11 cellular contexts compared by ENCODE assay signal in the genomic region with DNA sequence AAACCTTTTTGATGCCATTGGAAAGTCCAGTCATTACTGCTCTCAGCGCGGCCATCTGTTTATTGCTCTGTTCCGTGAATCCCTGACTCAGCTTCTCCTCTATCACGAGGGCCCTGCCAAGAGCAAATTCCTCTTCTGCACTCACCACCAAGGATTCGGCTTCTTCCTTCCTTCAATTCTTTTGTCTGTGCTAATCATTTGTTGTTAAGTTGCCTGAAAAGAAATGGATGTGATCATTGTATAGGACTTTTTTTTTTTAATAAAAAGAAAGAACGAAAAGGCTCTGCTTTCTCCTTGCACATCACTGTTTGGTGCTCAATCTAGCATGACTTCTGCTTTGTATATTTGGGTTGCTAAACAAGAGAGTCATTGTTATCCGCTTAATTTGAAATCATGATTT.
DNase-seq lines count a peak whose midpoint lies in the region; ATAC-seq and TF ChIP-seq lines count a peak whose summit lies in the region.
"Had no signal": no experiment of that assay in that cellular context is flagged by ENCODE, and none has a peak within 500 bp of the region (broad histone marks: within the 10 kb centered on the region; RNA-seq: fewer than 3 reads in every experiment).

No MANE protein-coding gene starts in this region.

- H3K27ac ChIP-seq in fibroblast of lung (ENCODE audit: insufficient read depth, low read length) = no peak overlapping the region
- H3K27ac ChIP-seq in OCI-LY7 (ENCODE audit: low read depth, low read length, poor library complexity, severe bottlenecking) = no peak overlapping the region
- H3K27ac ChIP-seq: 22Rv1 had no signal

- no peak for ATAC-seq in HG03521 (IDR thresholded peaks at IDR 0.05; ENCODE audit: unreplicated experiment)

- POLR2A ChIA-PET in OCI-LY7 (lab: Charles Lee) = interaction anchor here (0.9 kb wide), 1 partner anchor 116 kb away, joined by 3 read pairs; no protein-coding TSS in a partner anchor

- H3K4me2 ChIP-seq in fibroblast of lung (ENCODE audit: extremely low read depth, insufficient read depth, low read length) (no peak overlapping the region), OCI-LY7 (ENCODE audit: low read length) (no peak overlapping the region)

- H3K4me1 ChIP-seq in fibroblast of lung (ENCODE audit: control insufficient read depth, extremely low read depth, insufficient read depth, low read length) = no peaks in the 10 kb centered on the region
- no peaks in the 10 kb centered on the region for H3K4me1 ChIP-seq in OCI-LY7 (ENCODE audit: insufficient read depth, low read length, poor library complexity, severe bottlenecking)

- H3K4me3 ChIP-seq in fibroblast of lung (replicated peaks in 1 of 4; ENCODE audit: control extremely low read depth in 1 of 4, insufficient read depth in 1 of 4, low read depth in 3 of 4, low read length in 4 of 4) (no peak overlapping the region), OCI-LY7 (ENCODE audit: low read depth, low read length, poor library complexity, severe bottlenecking) (no peak overlapping the region)

- H4K20me1 ChIP-seq in fibroblast of lung (ENCODE audit: control insufficient read depth, extremely low read depth, insufficient read depth, low read length) (no peaks in the 10 kb centered on the region), OCI-LY7 (ENCODE audit: insufficient read depth, low read length) (no peaks in the 10 kb centered on the region)

- H3K27me3 ChIP-seq in fibroblast of lung (ENCODE audit: control insufficient read depth, insufficient read depth, low read length) = no peaks in the 10 kb centered on the region

- H3K9me2 ChIP-seq in OCI-LY7 (ENCODE audit: insufficient read depth, low read length) = no peaks in the 10 kb centered on the region

- no peaks in the 10 kb centered on the region for H3K9me3 ChIP-seq in fibroblast of lung (ENCODE audit: control insufficient read depth, insufficient read depth, low read depth, low read length)
- H3K9me3 ChIP-seq in OCI-LY7 (ENCODE audit: low read length) = no peaks in the 10 kb centered on the region

- H3K36me3 ChIP-seq in fibroblast of lung (ENCODE audit: control insufficient read depth, insufficient read depth, low read length) (no peaks in the 10 kb centered on the region), OCI-LY7 (ENCODE audit: insufficient read depth, low read length) (no peaks in the 10 kb centered on the region)

- H3K79me2 ChIP-seq in fibroblast of lung (ENCODE audit: control insufficient read depth, insufficient read depth, low read length) = no peaks in the 10 kb centered on the region
- H3K79me2 ChIP-seq in OCI-LY7 (ENCODE audit: insufficient read depth, low read depth, low read length) = no peaks in the 10 kb centered on the region

- BruUV-seq in OCI-LY7 (replicated peaks; lab: Mats Ljungman, UMichigan) = no TSS peak

- no peak overlapping the region for H2AFZ ChIP-seq in fibroblast of lung (ENCODE audit: low read length)
- no peak overlapping the region for H2AFZ ChIP-seq in OCI-LY7 (ENCODE audit: low read length)

- intact Hi-C loops in OCI-LY7 (cut with micrococcal nuclease; ENCODE audit: unreplicated experiment) = no loop called here

- H3K9ac ChIP-seq in fibroblast of lung (ENCODE audit: insufficient read depth, low read length) = no peak overlapping the region

- DNase-seq in DMS 273 (lab: John Stamatoyannopoulos, UW; ENCODE audit: unreplicated experiment) (peak; percentile 17), DMS 273 treated with DMSO at 0.1 percent for 48 hours (lab: John Stamatoyannopoulos, UW) (no peak), fibroblast of lung (ENCODE audit: low read depth in 2 of 2) (peak; percentile 76 to 95), myocyte (ENCODE audit: low read depth) (peak; percentile 37), GF-D8 (lab: John Stamatoyannopoulos, UW) (no peak), NCI-H1092 (lab: John Stamatoyannopoulos, UW) (no peak), OCI-LY7 (ENCODE audit: low spot score) (no peak)
- DNase-seq: KBM-7, NCI-H510A treated with DMSO at 0.1 percent for 48 hours had no signal

- no peak for TF ChIP-seq CTCF in fibroblast of lung (conservative IDR thresholded peaks at IDR 0.05 in 1 of 2, IDR thresholded peaks at IDR 0.05 in 1 of 2; ENCODE audit: low read depth in 1 of 2, low read length in 2 of 2)
- TF ChIP-seq CTCF in OCI-LY7 (conservative IDR thresholded peaks at IDR 0.05; ENCODE audit: low read length) = no peak

- CTCF ChIA-PET in OCI-LY7 (lab: Charles Lee; ENCODE audit: unreplicated experiment) = no interaction called here

Comparison
In these comparisons a context has a peak if more than half of its experiments do, and no peak if none do; other contexts are left out.
1. DNase-seq: peak in DMS 273 (single experiment), fibroblast of lung (2 of 2) and myocyte (single experiment); none in DMS 273 treated with DMSO at 0.1 percent for 48 hours (single experiment), GF-D8 (single experiment), NCI-H1092 (single experiment) and OCI-LY7 (single experiment).